17 cellular contexts compared by ENCODE assay signal in the genomic region with DNA sequence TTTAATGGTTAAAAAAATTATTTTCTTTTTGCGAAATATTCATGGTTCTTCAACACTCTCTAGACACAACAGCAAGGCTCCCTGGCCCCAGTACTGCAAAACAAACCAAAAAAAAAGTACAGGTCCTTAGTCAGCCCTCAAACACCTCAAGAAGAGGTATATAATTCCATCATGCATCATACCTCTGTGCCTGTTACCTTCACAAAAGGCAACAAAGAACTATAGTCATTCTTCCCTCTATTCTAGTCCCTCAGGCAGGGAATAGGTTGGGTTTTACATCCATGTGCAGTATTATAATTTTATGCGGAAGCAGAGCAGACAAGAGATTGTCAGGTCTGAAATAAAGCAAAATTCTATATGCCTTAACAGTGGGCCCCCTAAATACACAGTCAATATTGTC. TPM values are rescaled to one million over a fixed set of nuclear protein-coding genes. Genes with fewer than 3 reads are reported as not detected.
DNase-seq lines count a peak whose midpoint lies in the region; ATAC-seq and TF ChIP-seq lines count a peak whose summit lies in the region.
"Had no signal": no experiment of that assay in that cellular context is flagged by ENCODE, and none has a peak within 500 bp of the region (broad histone marks: within the 10 kb centered on the region; RNA-seq: fewer than 3 reads in every experiment).

No MANE protein-coding gene starts in this region.

- peaks cover 79% of the 10 kb centered on the region for H4K20me1 ChIP-seq in Loucy (ENCODE audit: insufficient read depth, low read length, poor library complexity, severe bottlenecking)

- peaks cover 100% of the 10 kb centered on the region for H3K79me2 ChIP-seq in Loucy (ENCODE audit: insufficient read depth, low read length)

- intact Hi-C loops in activated naive CD4-positive, alpha-beta T cell treated with anti-CD3 and anti-CD28 coated beads for 36 hours (cut with micrococcal nuclease), result no loop called here

- peaks cover 4% of the 10 kb centered on the region for H3K9me3 Mint-ChIP-seq in activated naive CD4-positive, alpha-beta T cell treated with anti-CD3 and anti-CD28 coated beads for 36 hours
- H3K9me3 Mint-ChIP-seq in glutamatergic neuron (ENCODE audit: unreplicated experiment), result peaks cover 4% of the 10 kb centered on the region
- peaks cover 0 to 7% of the 10 kb centered on the region in 2 donors for H3K9me3 Mint-ChIP-seq in stimulated activated naive B cell treated with anti-CD40 and anti-IgM and Interleukin-4, amounts not matched to agents 10 μg/mL and 1 μg/mL and 100 μg/mL, for 72 hours

- no peaks in the 10 kb centered on the region for H3F3A ChIP-seq in Loucy (ENCODE audit: low read depth)

- H3K27me3 ChIP-seq in Loucy (ENCODE audit: insufficient read depth, low read length, poor library complexity, severe bottlenecking), result no peaks in the 10 kb centered on the region
- H3K27me3 ChIP-seq: esophagus muscularis mucosa had no signal

- CTCF ChIA-PET in activated naive CD4-positive, alpha-beta T cell treated with anti-CD3 and anti-CD28 coated beads for 36 hours (lab: Charles Lee), result interaction anchor here (0.7 to 1.0 kb wide), 2 partner anchors 10 to 14 kb away, joined by 3 read pairs; no protein-coding TSS in a partner anchor

- peak overlapping the region; percentile 14 for H3K4me2 ChIP-seq in Loucy (ENCODE audit: low read depth, low read length, poor library complexity, severe bottlenecking)

- peaks cover 4% of the 10 kb centered on the region; the same call in 1 of the 2 replicates for H3K36me3 ChIP-seq in Loucy (ENCODE audit: insufficient read depth, low read length)
- H3K36me3 ChIP-seq: esophagus muscularis mucosa had no signal

- peak overlapping the region; percentile 81 for H3K27ac Mint-ChIP-seq in activated naive CD4-positive, alpha-beta T cell treated with anti-CD3 and anti-CD28 coated beads for 36 hours
- peak overlapping the region; percentile 43 for H3K27ac Mint-ChIP-seq in glutamatergic neuron (ENCODE audit: unreplicated experiment)
- H3K27ac Mint-ChIP-seq in stimulated activated naive B cell treated with anti-CD40 and anti-IgM and Interleukin-4, amounts not matched to agents 10 μg/mL and 1 μg/mL and 100 μg/mL, for 72 hours, result peak overlapping the region; percentile 20

- peaks cover 93% of the 10 kb centered on the region for H3K4me1 Mint-ChIP-seq in activated naive CD4-positive, alpha-beta T cell treated with anti-CD3 and anti-CD28 coated beads for 36 hours (ENCODE audit: low read depth)
- peaks cover 32% of the 10 kb centered on the region for H3K4me1 Mint-ChIP-seq in glutamatergic neuron (ENCODE audit: low read depth, unreplicated experiment)
- peaks cover 32 to 96% of the 10 kb centered on the region in 2 donors for H3K4me1 Mint-ChIP-seq in stimulated activated naive B cell treated with anti-CD40 and anti-IgM and Interleukin-4, amounts not matched to agents 10 μg/mL and 1 μg/mL and 100 μg/mL, for 72 hours

- DNase-seq in activated naive CD4-positive, alpha-beta T cell treated with anti-CD3 and anti-CD28 coated beads for 36 hours, result no peak
- no peak for DNase-seq in activated naive CD4-positive, alpha-beta T cell (lab: John Stamatoyannopoulos, UW)
- no peak for DNase-seq in glutamatergic neuron
- no peak for DNase-seq in stimulated activated naive B cell treated with anti-CD40 and anti-IgM and Interleukin-4, amounts not matched to agents 10 μg/mL and 1 μg/mL and 100 μg/mL, for 72 hours
- DNase-seq: activated CD8-positive, alpha-beta memory T cell treated with anti-CD3 and anti-CD28 coated beads for 24 hours; dermis blood vessel endothelial cell; head of caudate nucleus; kidney; NCI-H1436 treated with DMSO at 0.1 percent for 48 hours; NCI-H226 had no signal

- no peaks in the 10 kb centered on the region for H3K9me2 ChIP-seq in Loucy (replicated peaks; ENCODE audit: low read depth, low read length)

- no peak overlapping the region for H2AFZ ChIP-seq in Loucy (ENCODE audit: low read length)

- no peak for ATAC-seq in stimulated activated naive B cell treated with anti-CD40 and anti-IgM and Interleukin-4, amounts not matched to agents 10 μg/mL and 1 μg/mL and 100 μg/mL, for 72 hours (replicated peaks)
- no peak for ATAC-seq in GM18520 (IDR thresholded peaks at IDR 0.05; ENCODE audit: unreplicated experiment)
- no peak for ATAC-seq in HG03159 (IDR thresholded peaks at IDR 0.05; ENCODE audit: unreplicated experiment)
- no peak for ATAC-seq in GM18870 (IDR thresholded peaks at IDR 0.05; ENCODE audit: unreplicated experiment)
- ATAC-seq: right cardiac atrium had no signal

- TF ChIP-seq CTCF in Loucy (conservative IDR thresholded peaks at IDR 0.05; ENCODE audit: low read length), result no peak
- no peak for TF ChIP-seq CTCF in glutamatergic neuron (IDR thresholded peaks at IDR 0.05; ENCODE audit: partially characterized antibody, unreplicated experiment)

- H3K27me3 Mint-ChIP-seq in activated naive CD4-positive, alpha-beta T cell treated with anti-CD3 and anti-CD28 coated beads for 36 hours (ENCODE audit: low read depth), result no peaks in the 10 kb centered on the region
- peaks cover 3% of the 10 kb centered on the region for H3K27me3 Mint-ChIP-seq in glutamatergic neuron (ENCODE audit: unreplicated experiment)
- no peaks in the 10 kb centered on the region for H3K27me3 Mint-ChIP-seq in stimulated activated naive B cell treated with anti-CD40 and anti-IgM and Interleukin-4, amounts not matched to agents 10 μg/mL and 1 μg/mL and 100 μg/mL, for 72 hours
- H3K27me3 Mint-ChIP-seq: brain had no signal

- H3K4me1 ChIP-seq in Loucy (ENCODE audit: insufficient read depth, low read length, poor library complexity, severe bottlenecking), result peaks cover 26% of the 10 kb centered on the region

- no peak overlapping the region for H3K9ac ChIP-seq in Loucy (ENCODE audit: low read depth, low read length, poor library complexity, severe bottlenecking)

- H3K4me3 ChIP-seq in Loucy (ENCODE audit: low read length, poor library complexity, severe bottlenecking), result no peak overlapping the region

- no peak overlapping the region for H3K4me3 Mint-ChIP-seq in activated naive CD4-positive, alpha-beta T cell treated with anti-CD3 and anti-CD28 coated beads for 36 hours
- no peak overlapping the region for H3K4me3 Mint-ChIP-seq in glutamatergic neuron (ENCODE audit: unreplicated experiment)
- no peak overlapping the region for H3K4me3 Mint-ChIP-seq in stimulated activated naive B cell treated with anti-CD40 and anti-IgM and Interleukin-4, amounts not matched to agents 10 μg/mL and 1 μg/mL and 100 μg/mL, for 72 hours

- peaks cover 49% of the 10 kb centered on the region for H3K36me3 Mint-ChIP-seq in activated naive CD4-positive, alpha-beta T cell treated with anti-CD3 and anti-CD28 coated beads for 36 hours (ENCODE audit: low read depth)
- peaks cover 4% of the 10 kb centered on the region for H3K36me3 Mint-ChIP-seq in glutamatergic neuron (ENCODE audit: unreplicated experiment)
- H3K36me3 Mint-ChIP-seq in stimulated activated naive B cell treated with anti-CD40 and anti-IgM and Interleukin-4, amounts not matched to agents 10 μg/mL and 1 μg/mL and 100 μg/mL, for 72 hours, result peaks cover 34 to 55% of the 10 kb centered on the region in 2 donors

- no peaks in the 10 kb centered on the region for H3K9me3 ChIP-seq in Loucy (ENCODE audit: insufficient read depth, low read depth, low read length)
- H3K9me3 ChIP-seq: esophagus muscularis mucosa had no signal

RNA-seq across cellular contexts. Expression of a gene that starts 8.5 kb away (rescaled TPM):
- 10 to 100 TPM; 63.8 to 66.9 TPM for total RNA-seq in activated naive CD4-positive, alpha-beta T cell treated with anti-CD3 and anti-CD28 coated beads for 36 hours
- 51.4 TPM for total RNA-seq in glutamatergic neuron (ENCODE audit: unreplicated experiment)

RNA-seq across cellular contexts. Expression of a gene that starts 43.4 kb away (rescaled TPM):
- 100 to 1,000 TPM; 312 to 340 TPM for total RNA-seq in activated naive CD4-positive, alpha-beta T cell treated with anti-CD3 and anti-CD28 coated beads for 36 hours
- 251 TPM for total RNA-seq in glutamatergic neuron (ENCODE audit: unreplicated experiment)

Comparison
In these comparisons a context has a peak if more than half of its experiments do, and no peak if none do; other contexts are left out.
1. H3K27ac Mint-ChIP-seq: peak in every context shown above with its lines; median percentile 81 in activated naive CD4-positive, alpha-beta T cell treated with anti-CD3 and anti-CD28 coated beads for 36 hours; 43 in glutamatergic neuron; 20 in stimulated activated naive B cell treated with anti-CD40 and anti-IgM and Interleukin-4, amounts not matched to agents 10 μg/mL and 1 μg/mL and 100 μg/mL, for 72 hours.